23 cellular contexts compared by ENCODE assay signal in genomic region chr1:918353-918752, GRCh38. TPM values are rescaled to one million over a fixed set of nuclear protein-coding genes. Genes with fewer than 3 reads are reported as not detected.
"Had no signal": no experiment of that assay in that cellular context is flagged by ENCODE, and none has a peak within 500 bp of the region (broad histone marks: within the 10 kb centered on the region; RNA-seq: fewer than 3 reads in every experiment).

No MANE protein-coding gene starts in this region.

- H3K4me3 Mint-ChIP-seq: activated T-helper 17 cell treated with anti-CD3 and anti-CD28 coated beads, Interleukin-2, amount 50 U/mL, for 72 hours; stimulated activated effector memory CD8-positive, alpha-beta T cell treated with anti-CD3 and anti-CD28 coated beads, Interleukin-12 subunit alpha, Interleukin-12 subunit beta, amount 100 ng/mL, for 72 hours; stimulated activated naive CD8-positive, alpha-beta T cell treated with anti-CD3 and anti-CD28 coated beads, Interleukin-15, amount 100 ng/mL, for 72 hours; T-cell; T-helper 2 cell treated with Interferon-gamma antibody and Interleukin-4, amounts not matched to agents 5 μg/mL and 100 μg/mL, for 36 hours; WTC11 had no signal

- H3K4me1 Mint-ChIP-seq: activated T-helper 17 cell treated with anti-CD3 and anti-CD28 coated beads, Interleukin-2, amount 50 U/mL, for 72 hours had no signal

- FAIRE-seq: colon, endothelial cell of umbilical vein had no signal

- H3K27ac ChIP-seq: ascending aorta, brain microvascular endothelial cell, right lobe of liver, skin epidermis, tibial artery had no signal

- H3K9me3 ChIP-seq: ascending aorta, right lobe of liver, tibial artery had no signal

- H3K4me3 ChIP-seq: ascending aorta, right lobe of liver, skin epidermis, tibial artery had no signal

- DNase-seq: activated T-cell treated with anti-CD3 and anti-CD28 coated beads, Interleukin-2, amount 50 U/mL, for 1 hour; brain microvascular endothelial cell; central memory CD4-positive, alpha-beta T cell; effector memory CD4-positive, alpha-beta T cell; foreskin melanocyte; hippocampal formation; mesendoderm; naive B cell; stimulated activated CD4-positive, alpha-beta T cell treated with anti-CD3 and anti-CD28 coated beads, Interleukin-2, amount 100 ng/mL, for 24 hours; stimulated activated naive CD8-positive, alpha-beta T cell treated with anti-CD3 and anti-CD28 coated beads, Interleukin-15, amount 100 ng/mL, for 72 hours; T-cell; tibial artery had no signal

- H3K36me3 ChIP-seq: ascending aorta, brain microvascular endothelial cell, right lobe of liver, tibial artery had no signal

- H3K27ac Mint-ChIP-seq: activated naive CD4-positive, alpha-beta T cell treated with anti-CD3 and anti-CD28 coated beads, Interleukin-2, amount 50 U/mL, for 72 hours; activated T-helper 17 cell treated with anti-CD3 and anti-CD28 coated beads, Interleukin-2, amount 50 U/mL, for 72 hours; naive B cell; stimulated activated effector memory CD8-positive, alpha-beta T cell treated with anti-CD3 and anti-CD28 coated beads, Interleukin-12 subunit alpha, Interleukin-12 subunit beta, amount 100 ng/mL, for 72 hours; stimulated activated naive CD8-positive, alpha-beta T cell treated with anti-CD3 and anti-CD28 coated beads, Interleukin-15, amount 100 ng/mL, for 72 hours; T-cell; T-helper 2 cell treated with Interferon-gamma antibody and Interleukin-4, amounts not matched to agents 5 μg/mL and 100 μg/mL, for 36 hours; WTC11 had no signal

- ATAC-seq: activated naive CD4-positive, alpha-beta T cell treated with anti-CD3 and anti-CD28 coated beads, Interleukin-2, amount 50 U/mL, for 72 hours; activated T-helper 17 cell treated with anti-CD3 and anti-CD28 coated beads, Interleukin-2, amount 50 U/mL, for 72 hours; esophagus mucosa; right lobe of liver; stimulated activated effector memory CD8-positive, alpha-beta T cell treated with anti-CD3 and anti-CD28 coated beads, Interleukin-12 subunit alpha, Interleukin-12 subunit beta, amount 100 ng/mL, for 72 hours; stimulated activated naive CD8-positive, alpha-beta T cell treated with anti-CD3 and anti-CD28 coated beads, Interleukin-15, amount 100 ng/mL, for 72 hours; T-cell; WTC11 had no signal

- H3K27me3 ChIP-seq: ascending aorta, right lobe of liver had no signal

- H3K9me3 Mint-ChIP-seq: activated naive CD4-positive, alpha-beta T cell treated with anti-CD3 and anti-CD28 coated beads, Interleukin-2, amount 50 U/mL, for 72 hours; activated T-helper 17 cell treated with anti-CD3 and anti-CD28 coated beads, Interleukin-2, amount 50 U/mL, for 72 hours; stimulated activated effector memory CD8-positive, alpha-beta T cell treated with anti-CD3 and anti-CD28 coated beads, Interleukin-12 subunit alpha, Interleukin-12 subunit beta, amount 100 ng/mL, for 72 hours; stimulated activated naive CD8-positive, alpha-beta T cell treated with anti-CD3 and anti-CD28 coated beads, Interleukin-15, amount 100 ng/mL, for 72 hours; T-cell; T-helper 2 cell treated with Interferon-gamma antibody and Interleukin-4, amounts not matched to agents 5 μg/mL and 100 μg/mL, for 36 hours; WTC11 had no signal

- H3K36me3 Mint-ChIP-seq: activated naive CD4-positive, alpha-beta T cell treated with anti-CD3 and anti-CD28 coated beads, Interleukin-2, amount 50 U/mL, for 72 hours; naive B cell; T-cell; WTC11 had no signal

RNA-seq across cellular contexts. Expression of gene SAMD11, which starts 5.4 kb away (rescaled TPM):
- total RNA-seq: activated naive CD4-positive, alpha-beta T cell treated with anti-CD3 and anti-CD28 coated beads, Interleukin-2, amount 50 U/mL, for 72 hours; activated T-helper 17 cell treated with anti-CD3 and anti-CD28 coated beads, Interleukin-2, amount 50 U/mL, for 72 hours; endothelial cell of umbilical vein had no signal
- polyA plus RNA-seq: endothelial cell of umbilical vein had no signal

RNA-seq across cellular contexts. Expression of gene PLEKHN1, which starts 47.9 kb away (rescaled TPM):
- total RNA-seq: ascending aorta had no signal
